29 cellular contexts compared by ENCODE assay signal in genomic region chr7:13198036-13198435, GRCh38.
"Had no signal": no experiment of that assay in that cellular context is flagged by ENCODE, and none has a peak within 500 bp of the region (broad histone marks: within the 10 kb centered on the region; RNA-seq: fewer than 3 reads in every experiment).

No MANE protein-coding gene starts in this region.

- H3K9me3 ChIP-seq: esophagus muscularis mucosa, heart right ventricle, ovary, psoas muscle, sigmoid colon, spleen, testis, tibial artery, upper lobe of left lung had no signal

- H3K27ac ChIP-seq: coronary artery, esophagus muscularis mucosa, heart right ventricle, ovary, psoas muscle, sigmoid colon, skin epidermis, spleen, testis, tibial artery, upper lobe of left lung had no signal

- FAIRE-seq: endothelial cell of umbilical vein, islet of Langerhans, urothelium cell line had no signal

- H3K27me3 Mint-ChIP-seq: memory B cell; stimulated activated memory B cell treated with anti-CD40 and anti-IgM and Interleukin-4, amounts not matched to agents 10 μg/mL and 1 μg/mL and 100 μg/mL, for 72 hours had no signal

- H3K4me3 Mint-ChIP-seq: memory B cell; natural killer cell; stimulated activated memory B cell treated with anti-CD40 and anti-IgM and Interleukin-4, amounts not matched to agents 10 μg/mL and 1 μg/mL and 100 μg/mL, for 72 hours had no signal

- H3K4me1 Mint-ChIP-seq: memory B cell, natural killer cell had no signal

- DNase-seq: dermis blood vessel endothelial cell; effector memory CD4-positive, alpha-beta T cell; foreskin melanocyte; glutamatergic neuron; heart right ventricle; hippocampal formation; natural killer cell; occipital lobe; ovary; posterior cingulate gyrus; psoas muscle; right cardiac atrium; sigmoid colon; spleen; stimulated activated CD4-positive, alpha-beta T cell treated with anti-CD3 and anti-CD28 coated beads, Interleukin-4, amount 100 ng/mL, for 4 hours; stimulated activated naive CD8-positive, alpha-beta T cell treated with anti-CD3 and anti-CD28 coated beads, Interleukin-15, Interleukin-2, amounts not matched to agents 100 U/mL and 50 U/mL, for 24 hours; substantia nigra; testis; tibial artery; upper lobe of left lung had no signal

- H3K36me3 Mint-ChIP-seq: memory B cell; natural killer cell; stimulated activated memory B cell treated with anti-CD40 and anti-IgM and Interleukin-4, amounts not matched to agents 10 μg/mL and 1 μg/mL and 100 μg/mL, for 72 hours had no signal

- H3K4me3 ChIP-seq: coronary artery, esophagus muscularis mucosa, heart right ventricle, lung, ovary, psoas muscle, sigmoid colon, skin epidermis, spleen, testis, tibial artery, upper lobe of left lung had no signal

- H3K9me3 Mint-ChIP-seq: memory B cell; stimulated activated memory B cell treated with anti-CD40 and anti-IgM and Interleukin-4, amounts not matched to agents 10 μg/mL and 1 μg/mL and 100 μg/mL, for 72 hours had no signal

- H3K36me3 ChIP-seq: esophagus muscularis mucosa, heart right ventricle, ovary, sigmoid colon, spleen, tibial artery, upper lobe of left lung had no signal

- H3K27me3 ChIP-seq: esophagus muscularis mucosa, heart right ventricle, ovary, sigmoid colon, spleen, testis, tibial artery, upper lobe of left lung had no signal

- H3K4me1 ChIP-seq: esophagus muscularis mucosa, heart right ventricle, psoas muscle, sigmoid colon, spleen, testis, tibial artery, upper lobe of left lung had no signal

- H3K27ac Mint-ChIP-seq: memory B cell; natural killer cell; stimulated activated memory B cell treated with anti-CD40 and anti-IgM and Interleukin-4, amounts not matched to agents 10 μg/mL and 1 μg/mL and 100 μg/mL, for 72 hours had no signal
